In the genomic region with DNA sequence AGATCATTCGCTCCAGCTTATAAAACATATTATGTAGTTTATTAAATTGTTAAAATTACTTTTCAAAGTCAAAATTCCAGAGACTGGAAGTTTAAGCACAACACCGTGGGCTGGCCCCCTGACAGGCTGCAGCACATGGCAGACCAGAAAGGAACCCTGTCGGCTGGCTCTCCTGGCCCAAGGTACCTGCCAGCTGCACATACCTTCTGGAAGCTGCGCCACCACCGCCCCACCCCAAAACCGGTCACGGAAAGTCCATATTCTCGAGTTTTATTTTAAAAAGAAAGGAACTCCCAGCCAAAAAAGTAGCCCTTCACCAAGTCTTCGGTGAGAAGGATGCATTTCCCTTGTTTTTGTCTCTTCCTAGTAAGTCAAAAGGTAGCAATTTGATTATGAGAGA, we compare ENCODE assay signal across 24 cellular contexts.
DNase-seq lines count a peak whose midpoint lies in the region; ATAC-seq and TF ChIP-seq lines count a peak whose summit lies in the region.
"Had no signal": no experiment of that assay in that cellular context is flagged by ENCODE, and none has a peak within 500 bp of the region (broad histone marks: within the 10 kb centered on the region; RNA-seq: fewer than 3 reads in every experiment).

No MANE protein-coding gene starts in this region.

- POLR2A ChIA-PET in SK-N-SH (lab: Yijun Ruan, JAX) (no interaction called here), GM10248 (lab: Yijun Ruan, JAX) (no interaction called here)
- POLR2A ChIA-PET in naive thymus-derived CD8-positive, alpha-beta T cell (lab: Charles Lee), result interaction anchor here (0.6 to 5.2 kb wide), 14 partner anchors 9 to 184 kb away, joined by 3 to 126 read pairs (median 4); a partner anchor contains a TSS

- H3K9me3 Mint-ChIP-seq in activated T-helper 17 cell treated with anti-CD3 and anti-CD28 coated beads, Interleukin-2, amount 50 U/mL, for 72 hours, result peaks cover 4% of the 10 kb centered on the region
- H3K9me3 Mint-ChIP-seq in naive thymus-derived CD8-positive, alpha-beta T cell, result peaks cover 0 to 3% (median 0%) of the 10 kb centered on the region in 9 donors

- no peaks in the 10 kb centered on the region for H3K9me2 ChIP-seq in SK-N-SH

- peaks cover 20% of the 10 kb centered on the region for H3K36me3 Mint-ChIP-seq in activated T-helper 17 cell treated with anti-CD3 and anti-CD28 coated beads, Interleukin-2, amount 50 U/mL, for 72 hours (ENCODE audit: low read depth)
- H3K36me3 Mint-ChIP-seq in naive thymus-derived CD8-positive, alpha-beta T cell, result peaks cover 4 to 19% (median 7%) of the 10 kb centered on the region in 3 donors

- H2AFZ ChIP-seq in SK-N-SH (ENCODE audit: low read depth), result no peak overlapping the region

- peak; percentile 70 for DNase-seq in activated effector memory CD4-positive, alpha-beta T cell treated with anti-CD3 and anti-CD28 coated beads, Interleukin-2, amount 50 U/mL, for 16 hours
- DNase-seq in activated effector memory CD4-positive, alpha-beta T cell treated with Interleukin-2 at 50 U/mL for 16 hours, result no peak
- DNase-seq in SK-N-SH (no peak), GM10248 (ENCODE audit: extremely low spot score) (no peak)
- DNase-seq in naive thymus-derived CD8-positive, alpha-beta T cell, result no peak
- DNase-seq: adrenal gland; cortex of kidney; DMS79 treated with DMSO at 0.1 percent for 48 hours; kidney glomerular epithelial cell; MG63; NCI-H524 treated with DMSO at 0.1 percent for 48 hours; stimulated activated CD4-positive, alpha-beta T cell treated with anti-CD3 and anti-CD28 coated beads, Interleukin-2, amount 100 ng/mL, for 48 hours; stimulated activated naive B cell treated with anti-CD40 and anti-IgM and Interleukin-4, amounts not matched to agents 10 μg/mL and 1 μg/mL and 100 μg/mL, for 72 hours; T1000; thyroid gland had no signal

- no peaks in the 10 kb centered on the region for H3F3A ChIP-seq in SK-N-SH (replicated peaks; ENCODE audit: insufficient read depth)

- peak overlapping the region; percentile 27 to 58; a peak in 3 of 4 replicates for H3K27ac ChIP-seq in SK-N-SH (ENCODE audit: low read depth in 2 of 2, low read length in 1 of 2)
- H3K27ac ChIP-seq: adrenal gland, breast epithelium, SK-N-MC, thyroid gland had no signal

- H3K27me3 ChIP-seq in SK-N-SH (ENCODE audit: insufficient read depth), result no peaks in the 10 kb centered on the region
- H3K27me3 ChIP-seq: adrenal gland, breast epithelium, MG63, thyroid gland had no signal

- CTCF ChIA-PET in SK-N-SH (lab: Yijun Ruan, JAX) (interaction anchor here (1.2 kb wide), 1 partner anchor 10 kb away, joined by 3 read pairs; no protein-coding TSS in a partner anchor), GM10248 (lab: Yijun Ruan, JAX) (interaction anchor here (0.8 to 1.2 kb wide), 2 partner anchors 9 to 151 kb away, joined by 3 read pairs; no protein-coding TSS in a partner anchor)

- no peak for TF ChIP-seq EP300 in SK-N-SH (IDR thresholded peaks at IDR 0.05; ENCODE audit: borderline replicate concordance in 1 of 2, low read depth in 1 of 2, low read length in 1 of 2)

- H3K9ac ChIP-seq in SK-N-SH, result no peak overlapping the region

- H3K79me2 ChIP-seq in SK-N-SH (ENCODE audit: insufficient read depth), result peaks cover 92% of the 10 kb centered on the region

- no peak for TF ChIP-seq CTCF in SK-N-SH (IDR thresholded peaks at IDR 0.05)
- no peak for TF ChIP-seq CTCF in GM10248 (IDR thresholded peaks at IDR 0.05; ENCODE audit: control extremely low read depth, extremely low read depth, low read depth, missing control alignments)

- H3K27me3 Mint-ChIP-seq in activated T-helper 17 cell treated with anti-CD3 and anti-CD28 coated beads, Interleukin-2, amount 50 U/mL, for 72 hours, result no peaks in the 10 kb centered on the region
- H3K27me3 Mint-ChIP-seq in naive thymus-derived CD8-positive, alpha-beta T cell, result no peaks in the 10 kb centered on the region
- H3K27me3 Mint-ChIP-seq: IgD-negative memory B cell; stimulated activated naive B cell treated with anti-CD40 and anti-IgM and Interleukin-4, amounts not matched to agents 10 μg/mL and 1 μg/mL and 100 μg/mL, for 72 hours had no signal

- peak overlapping the region; percentile 80 for H3K4me3 Mint-ChIP-seq in activated T-helper 17 cell treated with anti-CD3 and anti-CD28 coated beads, Interleukin-2, amount 50 U/mL, for 72 hours
- H3K4me3 Mint-ChIP-seq in naive thymus-derived CD8-positive, alpha-beta T cell, result peak overlapping the region; percentile 69 to 100 (median 88)
- H3K4me3 Mint-ChIP-seq: IgD-negative memory B cell; stimulated activated naive B cell treated with anti-CD40 and anti-IgM and Interleukin-4, amounts not matched to agents 10 μg/mL and 1 μg/mL and 100 μg/mL, for 72 hours; WTC11 had no signal

- peak overlapping the region; percentile 63 for H3K27ac Mint-ChIP-seq in activated T-helper 17 cell treated with anti-CD3 and anti-CD28 coated beads, Interleukin-2, amount 50 U/mL, for 72 hours
- peak overlapping the region; percentile 96 to 100 (median 98) for H3K27ac Mint-ChIP-seq in naive thymus-derived CD8-positive, alpha-beta T cell

- 0 out of 2 replicates have a peak overlapping the region, but pooled peaks have one; percentile 7 for H3K4me2 ChIP-seq in SK-N-SH
- H3K4me2 ChIP-seq: smooth muscle cell had no signal

- H3K4me1 Mint-ChIP-seq in activated T-helper 17 cell treated with anti-CD3 and anti-CD28 coated beads, Interleukin-2, amount 50 U/mL, for 72 hours, result peaks cover 59% of the 10 kb centered on the region
- peaks cover 32 to 93% (median 84%) of the 10 kb centered on the region in 4 donors for H3K4me1 Mint-ChIP-seq in naive thymus-derived CD8-positive, alpha-beta T cell

- H3K4me1 ChIP-seq in SK-N-SH (ENCODE audit: control insufficient read depth in 1 of 2, insufficient read depth in 2 of 2, low read depth in 1 of 2, low read length in 1 of 2), result peaks cover 4 to 16% of the 10 kb centered on the region in 2 experiments; a peak in 3 of 4 replicates
- H3K4me1 ChIP-seq: adrenal gland, thyroid gland had no signal

- no peak for TF ChIP-seq RAD21 in SK-N-SH (IDR thresholded peaks at IDR 0.05; ENCODE audit: low read length)

- no peaks in the 10 kb centered on the region for H4K20me1 ChIP-seq in SK-N-SH (ENCODE audit: insufficient read depth)

- no peak overlapping the region for H3K4me3 ChIP-seq in SK-N-SH (ENCODE audit: low read depth in 2 of 2, low read length in 1 of 2)
- H3K4me3 ChIP-seq: adrenal gland, breast epithelium, GM12878, MG63, SK-N-MC, smooth muscle cell, thyroid gland had no signal

- no peaks in the 10 kb centered on the region for H3K9me3 ChIP-seq in SK-N-SH
- H3K9me3 ChIP-seq: breast epithelium, thyroid gland had no signal

- H3K36me3 ChIP-seq in SK-N-SH (replicated peaks in 1 of 2; ENCODE audit: control insufficient read depth in 1 of 2, insufficient read depth in 2 of 2, low read length in 1 of 2), result peaks cover 14 to 46% of the 10 kb centered on the region in 2 experiments
- H3K36me3 ChIP-seq: adrenal gland, breast epithelium, thyroid gland had no signal

- no peak for ATAC-seq in activated T-helper 17 cell treated with anti-CD3 and anti-CD28 coated beads, Interleukin-2, amount 50 U/mL, for 72 hours (replicated peaks)
- ATAC-seq in naive thymus-derived CD8-positive, alpha-beta T cell, result peak in 1 of 2 donors; percentile 0
- ATAC-seq in HG03439 (IDR thresholded peaks at IDR 0.05; ENCODE audit: unreplicated experiment) (no peak), GM21447 (IDR thresholded peaks at IDR 0.05; ENCODE audit: unreplicated experiment) (no peak)
- ATAC-seq: GM12878; stimulated activated naive B cell treated with anti-CD40 and anti-IgM and Interleukin-4, amounts not matched to agents 10 μg/mL and 1 μg/mL and 100 μg/mL, for 72 hours had no signal

- 86% methylated on average over 9 of the region's 9 CpGs for WGBS in SK-N-SH (ENCODE audit: low lambda C conversion rate)

TF ChIP-seq in SK-N-SH, 30 proteins besides CTCF, POLR2A, EP300 and RAD21:
- TF ChIP-seq, protein P1, sequence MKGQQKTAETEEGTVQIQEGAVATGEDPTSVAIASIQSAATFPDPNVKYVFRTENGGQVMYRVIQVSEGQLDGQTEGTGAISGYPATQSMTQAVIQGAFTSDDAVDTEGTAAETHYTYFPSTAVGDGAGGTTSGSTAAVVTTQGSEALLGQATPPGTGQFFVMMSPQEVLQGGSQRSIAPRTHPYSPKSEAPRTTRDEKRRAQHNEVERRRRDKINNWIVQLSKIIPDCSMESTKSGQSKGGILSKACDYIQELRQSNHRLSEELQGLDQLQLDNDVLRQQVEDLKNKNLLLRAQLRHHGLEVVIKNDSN (IDR thresholded peaks at IDR 0.05; ENCODE audit: borderline replicate concordance, low read depth), result no peak
- TF ChIP-seq TEAD4 (IDR thresholded peaks at IDR 0.05; ENCODE audit: borderline replicate concordance, insufficient read depth), result no peak
- TF ChIP-seq NRF1 (IDR thresholded peaks at IDR 0.05; ENCODE audit: low read depth, low read length), result no peak
- TF ChIP-seq POLR2AphosphoS5 (IDR thresholded peaks at IDR 0.05; ENCODE audit: low read depth, low read length), result no peak
- no peak for TF ChIP-seq SIN3A (IDR thresholded peaks at IDR 0.05; ENCODE audit: borderline replicate concordance, low read depth, low read length)
- TF ChIP-seq ELF1 (IDR thresholded peaks at IDR 0.05), result no peak
- TF ChIP-seq, protein P2, sequence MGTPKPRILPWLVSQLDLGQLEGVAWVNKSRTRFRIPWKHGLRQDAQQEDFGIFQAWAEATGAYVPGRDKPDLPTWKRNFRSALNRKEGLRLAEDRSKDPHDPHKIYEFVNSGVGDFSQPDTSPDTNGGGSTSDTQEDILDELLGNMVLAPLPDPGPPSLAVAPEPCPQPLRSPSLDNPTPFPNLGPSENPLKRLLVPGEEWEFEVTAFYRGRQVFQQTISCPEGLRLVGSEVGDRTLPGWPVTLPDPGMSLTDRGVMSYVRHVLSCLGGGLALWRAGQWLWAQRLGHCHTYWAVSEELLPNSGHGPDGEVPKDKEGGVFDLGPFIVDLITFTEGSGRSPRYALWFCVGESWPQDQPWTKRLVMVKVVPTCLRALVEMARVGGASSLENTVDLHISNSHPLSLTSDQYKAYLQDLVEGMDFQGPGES (IDR thresholded peaks at IDR 0.05; ENCODE audit: low read depth, low read length), result no peak
- no peak for TF ChIP-seq RCOR1 (IDR thresholded peaks at IDR 0.05; ENCODE audit: low read length)
- TF ChIP-seq EZH2phosphoT487 (IDR thresholded peaks at IDR 0.05; ENCODE audit: borderline replicate concordance, low read depth), result no peak
